2 cellular contexts compared by ENCODE assay signal in genomic region chr19:53874384-53874995, GRCh38.
TF ChIP-seq lines count a peak whose summit lies in the region.

No MANE protein-coding gene starts in this region.

TF ChIP-seq in K562, 482 proteins besides CTCF, POLR2A, EP300 and RAD21:
- TF ChIP-seq TFAM (CRISPR knock-in tag; conservative IDR thresholded peaks at IDR 0.05) (no peak), SRF (CRISPR knock-in tag; IDR thresholded peaks at IDR 0.05) (no peak), CHCHD3 (CRISPR knock-in tag; IDR thresholded peaks at IDR 0.05) (no peak)

TF ChIP-seq in SK-N-SH, 30 proteins besides CTCF, POLR2A, EP300 and RAD21:
- TF ChIP-seq NFIC (IDR thresholded peaks at IDR 0.05; ENCODE audit: borderline replicate concordance) (no peak), CHD2 (IDR thresholded peaks at IDR 0.05; ENCODE audit: low read length, partially characterized antibody) (no peak)
